Comparison of ENCODE assay signal across 1 cellular context in genomic region chr22:37996515-37997246, GRCh38.
TF ChIP-seq lines count a peak whose summit lies in the region.

No MANE protein-coding gene starts in this region.

TF ChIP-seq in GM23338, 12 proteins besides CTCF, POLR2A, EP300 and RAD21 (continued from another document):
- TF ChIP-seq ZNF462 (CRISPR knock-in tag; IDR thresholded peaks at IDR 0.05) (no peak), EZH2phosphoT487 (IDR thresholded peaks at IDR 0.05; ENCODE audit: unreplicated experiment) (no peak), CREB1 (CRISPR knock-in tag; IDR thresholded peaks at IDR 0.05; ENCODE audit: low read depth) (no peak), JUNB (IDR thresholded peaks at IDR 0.05; ENCODE audit: unreplicated experiment) (no peak), STAT1 (IDR thresholded peaks at IDR 0.05; ENCODE audit: unreplicated experiment) (no peak), ETS1 (IDR thresholded peaks at IDR 0.05) (no peak), EZH2 (IDR thresholded peaks at IDR 0.05; ENCODE audit: low read depth, unreplicated experiment) (no peak)
- TF ChIP-seq, protein P1, sequence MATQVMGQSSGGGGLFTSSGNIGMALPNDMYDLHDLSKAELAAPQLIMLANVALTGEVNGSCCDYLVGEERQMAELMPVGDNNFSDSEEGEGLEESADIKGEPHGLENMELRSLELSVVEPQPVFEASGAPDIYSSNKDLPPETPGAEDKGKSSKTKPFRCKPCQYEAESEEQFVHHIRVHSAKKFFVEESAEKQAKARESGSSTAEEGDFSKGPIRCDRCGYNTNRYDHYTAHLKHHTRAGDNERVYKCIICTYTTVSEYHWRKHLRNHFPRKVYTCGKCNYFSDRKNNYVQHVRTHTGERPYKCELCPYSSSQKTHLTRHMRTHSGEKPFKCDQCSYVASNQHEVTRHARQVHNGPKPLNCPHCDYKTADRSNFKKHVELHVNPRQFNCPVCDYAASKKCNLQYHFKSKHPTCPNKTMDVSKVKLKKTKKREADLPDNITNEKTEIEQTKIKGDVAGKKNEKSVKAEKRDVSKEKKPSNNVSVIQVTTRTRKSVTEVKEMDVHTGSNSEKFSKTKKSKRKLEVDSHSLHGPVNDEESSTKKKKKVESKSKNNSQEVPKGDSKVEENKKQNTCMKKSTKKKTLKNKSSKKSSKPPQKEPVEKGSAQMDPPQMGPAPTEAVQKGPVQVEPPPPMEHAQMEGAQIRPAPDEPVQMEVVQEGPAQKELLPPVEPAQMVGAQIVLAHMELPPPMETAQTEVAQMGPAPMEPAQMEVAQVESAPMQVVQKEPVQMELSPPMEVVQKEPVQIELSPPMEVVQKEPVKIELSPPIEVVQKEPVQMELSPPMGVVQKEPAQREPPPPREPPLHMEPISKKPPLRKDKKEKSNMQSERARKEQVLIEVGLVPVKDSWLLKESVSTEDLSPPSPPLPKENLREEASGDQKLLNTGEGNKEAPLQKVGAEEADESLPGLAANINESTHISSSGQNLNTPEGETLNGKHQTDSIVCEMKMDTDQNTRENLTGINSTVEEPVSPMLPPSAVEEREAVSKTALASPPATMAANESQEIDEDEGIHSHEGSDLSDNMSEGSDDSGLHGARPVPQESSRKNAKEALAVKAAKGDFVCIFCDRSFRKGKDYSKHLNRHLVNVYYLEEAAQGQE (IDR thresholded peaks at IDR 0.05; ENCODE audit: unreplicated experiment): no peak
